9 cellular contexts compared by ENCODE assay signal in the genomic region with DNA sequence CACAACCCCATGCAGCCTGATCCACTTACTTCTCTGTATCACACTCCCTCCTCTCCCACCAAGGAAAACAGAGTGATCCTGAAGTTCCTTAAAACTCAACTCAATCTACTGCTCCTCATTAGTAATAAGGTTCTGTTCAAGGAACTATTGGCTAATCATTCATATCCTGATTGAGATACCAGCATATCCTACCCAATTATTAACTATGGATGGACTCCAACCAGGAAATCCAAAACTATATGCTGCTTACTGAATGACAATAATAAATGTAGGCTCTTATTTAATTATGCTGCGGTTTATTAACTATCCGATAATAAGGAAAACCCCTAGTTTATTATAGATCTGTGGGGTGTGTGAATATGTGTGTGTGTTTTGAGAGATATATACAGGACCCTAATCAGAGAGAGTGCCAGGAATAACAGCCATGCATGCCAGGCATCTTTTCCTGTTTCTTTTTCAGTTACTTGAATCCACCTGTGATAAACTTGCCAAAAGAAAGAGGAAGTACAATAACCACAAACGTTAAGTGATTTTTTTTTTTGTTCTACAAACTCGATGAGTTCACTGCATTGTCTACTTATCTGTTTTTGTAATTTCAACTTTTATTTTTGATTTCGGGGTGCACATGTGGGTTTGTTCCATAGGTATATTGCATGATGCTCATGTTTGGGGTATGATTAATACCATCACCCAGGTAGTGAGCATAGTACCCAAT.
DNase-seq lines count a peak whose midpoint lies in the region; ATAC-seq and TF ChIP-seq lines count a peak whose summit lies in the region.
"Had no signal": no experiment of that assay in that cellular context is flagged by ENCODE, and none has a peak within 500 bp of the region (broad histone marks: within the 10 kb centered on the region; RNA-seq: fewer than 3 reads in every experiment).

No MANE protein-coding gene starts in this region.

- no peaks in the 10 kb centered on the region for H3K36me3 ChIP-seq in CD4-positive, alpha-beta memory T cell (ENCODE audit: insufficient read depth, low read length)
- no peaks in the 10 kb centered on the region for H3K36me3 ChIP-seq in GM23338 (ENCODE audit: insufficient read depth)
- H3K36me3 ChIP-seq: left ventricle myocardium inferior had no signal

- no peak overlapping the region for H3K4me2 ChIP-seq in GM23338

- DNase-seq in CD4-positive, alpha-beta memory T cell, result peak in 4 of 5 donors; percentile 30 to 40 (median 36)
- no peak for DNase-seq in activated CD4-positive, alpha-beta memory T cell treated with anti-CD3 and anti-CD28 coated beads for 36 hours
- DNase-seq in GM23338 (ENCODE audit: low spot score), result no peak
- DNase-seq in DMS 273 (lab: John Stamatoyannopoulos, UW; ENCODE audit: unreplicated experiment), result no peak
- DNase-seq in NCI-H1930 (lab: John Stamatoyannopoulos, UW), result no peak
- DNase-seq in D341Med (ENCODE audit: low spot score), result no peak
- DNase-seq: left ventricle myocardium inferior had no signal

- H3K4me3 ChIP-seq in CD4-positive, alpha-beta memory T cell (ENCODE audit: low read length in 2 of 2), result peak overlapping the region in 1 of 2 donors; percentile 27
- H3K4me3 ChIP-seq in GM23338, result no peak overlapping the region
- H3K4me3 ChIP-seq: left ventricle myocardium inferior had no signal

- ATAC-seq in GM19043 (IDR thresholded peaks at IDR 0.05; ENCODE audit: low read depth, unreplicated experiment), result peak; percentile 64
- ATAC-seq in HG03354 (IDR thresholded peaks at IDR 0.05; ENCODE audit: poor library complexity, severe bottlenecking, unreplicated experiment), result peak; percentile 76
- no peak for ATAC-seq in GM23338

- peaks cover 29 to 50% (median 41%) of the 10 kb centered on the region in 4 donors for H3K4me1 Mint-ChIP-seq in CD4-positive, alpha-beta memory T cell
- H3K4me1 Mint-ChIP-seq in activated CD4-positive, alpha-beta memory T cell treated with anti-CD3 and anti-CD28 coated beads for 36 hours (ENCODE audit: low read depth), result peaks cover 61% of the 10 kb centered on the region
- H3K4me1 Mint-ChIP-seq in GM23338, result peaks cover 11% of the 10 kb centered on the region

- H3K27ac ChIP-seq in CD4-positive, alpha-beta memory T cell (ENCODE audit: low read depth, low read length), result no peak overlapping the region
- H3K27ac ChIP-seq in GM23338 (ENCODE audit: low read depth), result no peak overlapping the region
- H3K27ac ChIP-seq: left ventricle myocardium inferior had no signal

- H3K36me3 Mint-ChIP-seq in CD4-positive, alpha-beta memory T cell, result peaks cover 3 to 14% of the 10 kb centered on the region in 2 donors
- peaks cover 12% of the 10 kb centered on the region for H3K36me3 Mint-ChIP-seq in activated CD4-positive, alpha-beta memory T cell treated with anti-CD3 and anti-CD28 coated beads for 36 hours
- no peaks in the 10 kb centered on the region for H3K36me3 Mint-ChIP-seq in GM23338 (ENCODE audit: low read depth)

- POLR2A ChIA-PET in CD4-positive, alpha-beta memory T cell (lab: Charles Lee; ENCODE audit: partially characterized antibody), result interaction anchor here (0.7 to 1.4 kb wide), 3 partner anchors 25 to 71 kb away, joined by 3 to 4 read pairs (median 3); no protein-coding TSS in a partner anchor
- POLR2A ChIA-PET in activated CD4-positive, alpha-beta memory T cell treated with anti-CD3 and anti-CD28 coated beads for 36 hours (lab: Charles Lee), result no interaction called here

- peak overlapping the region; percentile 70 to 94 (median 86) for H3K27ac Mint-ChIP-seq in CD4-positive, alpha-beta memory T cell
- peak overlapping the region; percentile 79 for H3K27ac Mint-ChIP-seq in activated CD4-positive, alpha-beta memory T cell treated with anti-CD3 and anti-CD28 coated beads for 36 hours
- no peak overlapping the region for H3K27ac Mint-ChIP-seq in GM23338

- H3K9me2 ChIP-seq in GM23338 (ENCODE audit: insufficient read depth), result 0 out of 2 replicates have a peak, but pooled peaks cover 9% of the 10 kb centered on the region

- intact Hi-C loops in CD4-positive, alpha-beta memory T cell (cut with micrococcal nuclease), result loop anchor here (2.0 kb wide), 1 partner anchor 17 kb away; no protein-coding TSS in a partner anchor
- intact Hi-C loops in activated CD4-positive, alpha-beta memory T cell treated with anti-CD3 and anti-CD28 coated beads for 36 hours (cut with micrococcal nuclease), result loop anchor here (2.0 to 10.0 kb wide), 6 partner anchors 71 to 695 kb away; no protein-coding TSS in a partner anchor

- H3K9me3 ChIP-seq in CD4-positive, alpha-beta memory T cell (ENCODE audit: control insufficient read depth in 1 of 2, low read length in 2 of 2), result no peaks in the 10 kb centered on the region

- H3F3A ChIP-seq in GM23338 (replicated peaks; ENCODE audit: low read depth), result no peaks in the 10 kb centered on the region

- TF ChIP-seq CTCF in GM23338 (conservative IDR thresholded peaks at IDR 0.05; ENCODE audit: low read depth in 2 of 2), result no peak

- H3K4me3 Mint-ChIP-seq in CD4-positive, alpha-beta memory T cell, result peak overlapping the region; percentile 74 to 96 (median 84)
- H3K4me3 Mint-ChIP-seq in activated CD4-positive, alpha-beta memory T cell treated with anti-CD3 and anti-CD28 coated beads for 36 hours, result peak overlapping the region; percentile 42
- H3K4me3 Mint-ChIP-seq in GM23338, result no peak overlapping the region

- no peaks in the 10 kb centered on the region for H4K20me1 ChIP-seq in GM23338 (replicated peaks; ENCODE audit: insufficient read depth)

- H3K4me1 ChIP-seq in CD4-positive, alpha-beta memory T cell (ENCODE audit: insufficient read depth, low read length), result peaks cover 43% of the 10 kb centered on the region
- 0 out of 2 replicates have a peak, but pooled peaks cover 5% of the 10 kb centered on the region for H3K4me1 ChIP-seq in GM23338 (ENCODE audit: insufficient read depth)

- no peaks in the 10 kb centered on the region for H3K27me3 ChIP-seq in CD4-positive, alpha-beta memory T cell (ENCODE audit: insufficient read depth, low read length)
- no peaks in the 10 kb centered on the region for H3K27me3 ChIP-seq in GM23338 (ENCODE audit: insufficient read depth)

- no peak overlapping the region for H2AFZ ChIP-seq in GM23338

- no peaks in the 10 kb centered on the region for H3K79me2 ChIP-seq in GM23338 (replicated peaks; ENCODE audit: insufficient read depth)

- CTCF ChIA-PET in CD4-positive, alpha-beta memory T cell (lab: Charles Lee; ENCODE audit: partially characterized antibody), result interaction anchor here (0.9 kb wide), 1 partner anchor 71 kb away, joined by 3 read pairs; no protein-coding TSS in a partner anchor
- CTCF ChIA-PET in activated CD4-positive, alpha-beta memory T cell treated with anti-CD3 and anti-CD28 coated beads for 36 hours (lab: Charles Lee), result no interaction called here

- no peaks in the 10 kb centered on the region for H3K27me3 Mint-ChIP-seq in CD4-positive, alpha-beta memory T cell
- H3K27me3 Mint-ChIP-seq in activated CD4-positive, alpha-beta memory T cell treated with anti-CD3 and anti-CD28 coated beads for 36 hours, result no peaks in the 10 kb centered on the region
- H3K27me3 Mint-ChIP-seq in GM23338 (ENCODE audit: insufficient read depth, low read depth, poor library complexity), result no peaks in the 10 kb centered on the region

- H3K9me3 Mint-ChIP-seq in CD4-positive, alpha-beta memory T cell, result peaks cover 0 to 15% (median 8%) of the 10 kb centered on the region in 8 donors
- H3K9me3 Mint-ChIP-seq in activated CD4-positive, alpha-beta memory T cell treated with anti-CD3 and anti-CD28 coated beads for 36 hours, result peaks cover 23% of the 10 kb centered on the region
- H3K9me3 Mint-ChIP-seq in GM23338, result no peaks in the 10 kb centered on the region; the same call in 2 of the 3 replicates

TF ChIP-seq in GM23338, 12 proteins besides CTCF, POLR2A, EP300 and RAD21 (continues in another document):
- TF ChIP-seq EZH2phosphoT487 (IDR thresholded peaks at IDR 0.05; ENCODE audit: unreplicated experiment) (no peak), REST (IDR thresholded peaks at IDR 0.05; ENCODE audit: unreplicated experiment) (no peak)

Comparison
In these comparisons a context has a peak if more than half of its experiments do, and no peak if none do; other contexts are left out.
1. DNase-seq: peak in CD4-positive, alpha-beta memory T cell (4 of 5); none in activated CD4-positive, alpha-beta memory T cell treated with anti-CD3 and anti-CD28 coated beads for 36 hours (single experiment), GM23338 (single experiment), DMS 273 (single experiment), NCI-H1930 (0 of 2) and D341Med (single experiment).